14 cellular contexts compared by ENCODE assay signal in the genomic region with DNA sequence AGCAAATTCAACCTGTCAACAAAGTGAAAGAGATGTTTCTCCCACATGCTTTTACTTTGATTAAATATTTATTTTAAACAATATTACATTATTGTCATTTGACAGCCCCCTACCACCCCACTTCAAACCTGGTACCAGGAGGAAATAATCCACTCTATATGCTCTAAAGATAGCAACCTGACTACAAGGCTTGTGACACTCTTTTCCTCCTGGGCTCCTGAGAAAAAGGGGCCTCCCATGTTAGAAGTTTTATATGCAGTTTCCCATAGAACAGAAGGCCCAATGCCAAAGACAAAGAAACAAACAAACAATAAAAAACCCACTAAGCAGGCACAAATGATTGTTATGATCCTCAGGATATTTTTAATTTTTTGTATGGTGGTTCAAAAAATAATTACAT.
"Had no signal": no experiment of that assay in that cellular context is flagged by ENCODE, and none has a peak within 500 bp of the region (broad histone marks: within the 10 kb centered on the region; RNA-seq: fewer than 3 reads in every experiment).

No MANE protein-coding gene starts in this region.

- H3K4me1 ChIP-seq: left ventricle myocardium inferior had no signal

- H3K4me3 Mint-ChIP-seq: activated B cell treated with CpG ODN at 0.5 μM for 24 hours; activated CD8-positive, alpha-beta T cell treated with anti-CD3 and anti-CD28 coated beads, Interleukin-2, amount 10 ng/mL, durations not matched to agents 7 days and 5 days; activated naive CD8-positive, alpha-beta T cell treated with anti-CD3 and anti-CD28 coated beads, Interleukin-2, amount 50 U/mL, for 24 hours; T-helper 1 cell treated with Interleukin-12 subunit alpha and Interleukin-12 subunit beta and Interleukin-4 antibody, amounts not matched to agents 30 μg/mL and 1 μg/mL, for 36 hours had no signal

- H3K4me3 ChIP-seq: esophagus muscularis mucosa, left ventricle myocardium inferior, ovary, thoracic aorta had no signal

- H3K9me3 ChIP-seq: ovary, thoracic aorta had no signal

- FAIRE-seq: TTC549 had no signal

- H3K36me3 ChIP-seq: esophagus muscularis mucosa, left ventricle myocardium inferior, ovary, thoracic aorta had no signal

- H3K4me1 Mint-ChIP-seq: activated B cell treated with CpG ODN at 0.5 μM for 24 hours; activated naive CD8-positive, alpha-beta T cell treated with anti-CD3 and anti-CD28 coated beads, Interleukin-2, amount 50 U/mL, for 24 hours had no signal

- H3K27ac Mint-ChIP-seq: activated B cell treated with CpG ODN at 0.5 μM for 24 hours; activated CD8-positive, alpha-beta T cell treated with anti-CD3 and anti-CD28 coated beads, Interleukin-2, amount 10 ng/mL, durations not matched to agents 7 days and 5 days; activated naive CD8-positive, alpha-beta T cell treated with anti-CD3 and anti-CD28 coated beads, Interleukin-2, amount 50 U/mL, for 24 hours; T-helper 1 cell treated with Interleukin-12 subunit alpha and Interleukin-12 subunit beta and Interleukin-4 antibody, amounts not matched to agents 30 μg/mL and 1 μg/mL, for 36 hours had no signal

- H3K9me3 Mint-ChIP-seq: activated naive CD8-positive, alpha-beta T cell treated with anti-CD3 and anti-CD28 coated beads, Interleukin-2, amount 50 U/mL, for 24 hours; T-helper 1 cell treated with Interleukin-12 subunit alpha and Interleukin-12 subunit beta and Interleukin-4 antibody, amounts not matched to agents 30 μg/mL and 1 μg/mL, for 36 hours had no signal

- H3K27me3 Mint-ChIP-seq: activated naive CD8-positive, alpha-beta T cell treated with anti-CD3 and anti-CD28 coated beads, Interleukin-2, amount 50 U/mL, for 24 hours had no signal

- H3K27me3 ChIP-seq: esophagus muscularis mucosa, ovary had no signal

- ATAC-seq: activated CD8-positive, alpha-beta T cell treated with anti-CD3 and anti-CD28 coated beads, Interleukin-2, amount 10 ng/mL, durations not matched to agents 7 days and 5 days; activated naive CD8-positive, alpha-beta T cell treated with anti-CD3 and anti-CD28 coated beads, Interleukin-2, amount 50 U/mL, for 24 hours; sciatic nerve had no signal

- H3K27ac ChIP-seq: esophagus muscularis mucosa, left ventricle myocardium inferior, ovary, thoracic aorta had no signal

- DNase-seq: activated B cell treated with CpG ODN at 0.5 μM for 24 hours; activated CD4-positive, alpha-beta T cell treated with anti-CD3 and anti-CD28 coated beads for 48 hours; activated CD8-positive, alpha-beta memory T cell treated with anti-CD3 and anti-CD28 coated beads, Interleukin-2, amount 50 U/mL, for 48 hours; activated CD8-positive, alpha-beta T cell treated with anti-CD3 and anti-CD28 coated beads, Interleukin-2, amount 10 ng/mL, durations not matched to agents 7 days and 5 days; activated naive CD4-positive, alpha-beta T cell; activated naive CD8-positive, alpha-beta T cell treated with anti-CD3 and anti-CD28 coated beads, Interleukin-2, amount 50 U/mL, for 24 hours; left ventricle myocardium inferior; ovary; stimulated activated CD4-positive, alpha-beta T cell treated with anti-CD3 and anti-CD28 coated beads, Interleukin-1b, Interleukin-23, amount 100 ng/mL, for 48 hours had no signal
